In the genomic region with DNA sequence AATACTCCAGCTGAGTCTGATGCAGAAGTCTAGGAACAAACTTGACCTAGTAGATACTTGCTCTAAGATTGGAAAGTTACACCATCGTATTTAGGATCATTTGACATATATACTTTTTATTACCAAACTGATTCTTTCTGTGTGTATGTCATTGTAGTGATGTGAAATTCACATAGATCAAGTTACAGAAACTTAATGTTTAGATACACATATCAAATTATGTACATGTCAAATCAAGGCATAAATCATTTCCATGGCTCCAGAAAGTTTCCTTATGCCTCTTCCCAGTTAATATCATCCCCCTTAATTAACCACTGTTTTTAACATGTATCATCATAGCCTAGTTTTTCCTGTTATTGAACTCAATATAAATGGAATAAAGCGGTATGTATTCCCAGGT, we compare ENCODE assay signal across 1 cellular context.
TF ChIP-seq lines count a peak whose summit lies in the region.

No MANE protein-coding gene starts in this region.

TF ChIP-seq in IMR-90, 13 proteins besides CTCF, POLR2A, EP300 and RAD21 (continued from another document):
- TF ChIP-seq CHD1 (IDR thresholded peaks at IDR 0.05; ENCODE audit: low read depth, low read length): no peak
